18 cellular contexts compared by ENCODE assay signal in genomic region chr13:67232384-67232783, GRCh38. TPM values are rescaled to one million over a fixed set of nuclear protein-coding genes. Genes with fewer than 3 reads are reported as not detected.
DNase-seq lines count a peak whose midpoint lies in the region; ATAC-seq and TF ChIP-seq lines count a peak whose summit lies in the region.
"Had no signal": no experiment of that assay in that cellular context is flagged by ENCODE, and none has a peak within 500 bp of the region (broad histone marks: within the 10 kb centered on the region; RNA-seq: fewer than 3 reads in every experiment).

No MANE protein-coding gene starts in this region.

- DNase-seq in heart right ventricle, result no peak
- DNase-seq in Right ventricle myocardium inferior (ENCODE audit: missing footprints), result no peak
- DNase-seq in ascending aorta (ENCODE audit: low spot score in 2 of 2), result no peak
- DNase-seq in mesenchymal stem cell, result no peak
- DNase-seq in CD1c-positive myeloid dendritic cell (ENCODE audit: extremely low spot score), result no peak
- DNase-seq: ACHN; activated CD4-positive, alpha-beta T cell treated with anti-CD3 and anti-CD28 coated beads for 4 hours; activated CD8-positive, alpha-beta memory T cell treated with anti-CD3 and anti-CD28 coated beads, Interleukin-2, amount 10 ng/mL, durations not matched to agents 7 days and 5 days; body of pancreas; C1 segment of cervical spinal cord; HCEC 1CT; NCI-H1092; nephron progenitor cell; stimulated activated CD4-positive, alpha-beta T cell treated with anti-CD3 and anti-CD28 coated beads, Interleukin-4, amount 100 ng/mL, for 4 hours had no signal

- no peak overlapping the region for H3K23ac ChIP-seq in mesenchymal stem cell (ENCODE audit: low read length in 2 of 2)

- no peak overlapping the region for H3K4ac ChIP-seq in mesenchymal stem cell (ENCODE audit: low read depth in 1 of 2, low read length in 2 of 2)

- no peak overlapping the region for H2BK12ac ChIP-seq in mesenchymal stem cell (ENCODE audit: low read length in 2 of 2)

- no peaks in the 10 kb centered on the region for H3K36me3 ChIP-seq in heart right ventricle
- no peaks in the 10 kb centered on the region for H3K36me3 ChIP-seq in ascending aorta
- no peaks in the 10 kb centered on the region for H3K36me3 ChIP-seq in mesenchymal stem cell (ENCODE audit: control insufficient read depth in 1 of 2, insufficient read depth in 2 of 2, low read depth in 1 of 2, low read length in 2 of 2)
- H3K36me3 ChIP-seq in subcutaneous abdominal adipose tissue (ENCODE audit: control insufficient read depth in 5 of 5, insufficient read depth in 5 of 5, low read length in 5 of 5), result no peaks in the 10 kb centered on the region
- H3K36me3 ChIP-seq: vagina had no signal

- no peak overlapping the region for H4K8ac ChIP-seq in mesenchymal stem cell (ENCODE audit: low read length)

- TF ChIP-seq CTCF in heart right ventricle (IDR thresholded peaks at IDR 0.05) (no peak), ascending aorta (IDR thresholded peaks at IDR 0.05) (no peak)

- 67 to 85% methylated on average over 5 of the region's 5 CpGs for WGBS in heart right ventricle, 2 donors
- WGBS in mesenchymal stem cell, result 99% methylated on average over 4 of the region's 5 CpGs

- no peak overlapping the region for H2AK5ac ChIP-seq in mesenchymal stem cell (ENCODE audit: low read length, severe bottlenecking)

- H3K4me1 ChIP-seq in heart right ventricle (peaks cover 0 to 30% (median 7%) of the 10 kb centered on the region in 9 donors), ascending aorta (peaks cover 0 to 5% of the 10 kb centered on the region in 2 donors), mesenchymal stem cell (ENCODE audit: control insufficient read depth, insufficient read depth, low read depth, low read length) (peaks cover 2% of the 10 kb centered on the region), subcutaneous abdominal adipose tissue (ENCODE audit: control insufficient read depth in 5 of 5, insufficient read depth in 5 of 5, low read length in 5 of 5) (peaks cover 0 to 60% (median 38%) of the 10 kb centered on the region in 5 donors)
- H3K4me1 ChIP-seq: body of pancreas had no signal

- no peak overlapping the region for H4K91ac ChIP-seq in mesenchymal stem cell (ENCODE audit: low read length)

- H3K18ac ChIP-seq in mesenchymal stem cell (ENCODE audit: low read depth in 1 of 2, low read length in 2 of 2), result no peak overlapping the region

- H3K27me3 ChIP-seq in heart right ventricle (peaks cover 0 to 47% (median 0%) of the 10 kb centered on the region in 7 donors), ascending aorta (no peaks in the 10 kb centered on the region), mesenchymal stem cell (ENCODE audit: control insufficient read depth in 1 of 2, insufficient read depth in 1 of 2, low read length in 2 of 2) (no peaks in the 10 kb centered on the region), subcutaneous abdominal adipose tissue (ENCODE audit: control insufficient read depth in 5 of 5, insufficient read depth in 4 of 5, low read length in 5 of 5) (no peaks in the 10 kb centered on the region)
- H3K27me3 ChIP-seq: body of pancreas, vagina had no signal

- intact Hi-C loops in heart right ventricle (cut with DNase I) (loop anchor here in 4 of 10 donors (5.0 to 10.0 kb wide), 5 partner anchors 95 to 1290 kb away; no protein-coding TSS in a partner anchor), Right ventricle myocardium inferior (cut with DNase I) (loop anchor here (5.0 kb wide), 1 partner anchor 95 kb away; no protein-coding TSS in a partner anchor), ascending aorta (cut with DNase I) (loop anchor here (5.0 kb wide), 3 partner anchors 240 to 1320 kb away; no protein-coding TSS in a partner anchor)

- no peak overlapping the region for H2BK15ac ChIP-seq in mesenchymal stem cell (ENCODE audit: low read depth, poor library complexity, severe bottlenecking)

- no peak overlapping the region for H3K4me2 ChIP-seq in mesenchymal stem cell (ENCODE audit: low read length, poor library complexity, severe bottlenecking)

- H3K79me1 ChIP-seq in mesenchymal stem cell (replicated peaks; ENCODE audit: low read length, poor library complexity, severe bottlenecking), result peaks cover 7% of the 10 kb centered on the region

- no peak overlapping the region for H2BK120ac ChIP-seq in mesenchymal stem cell (ENCODE audit: low read depth, low read length)

- H3K27ac ChIP-seq in heart right ventricle, result peak overlapping the region in 9 of 10 donors; percentile 13 to 98 (median 94)
- peak overlapping the region; percentile 42 to 90 for H3K27ac ChIP-seq in ascending aorta
- H3K27ac ChIP-seq in mesenchymal stem cell (ENCODE audit: low read length, poor library complexity, severe bottlenecking), result no peak overlapping the region
- peak overlapping the region; percentile 94 for H3K27ac ChIP-seq in subcutaneous abdominal adipose tissue (ENCODE audit: low read depth, low read length)

- H3K4me3 ChIP-seq in heart right ventricle, result peak overlapping the region in 8 of 10 donors; percentile 2 to 86 (median 82)
- H3K4me3 ChIP-seq in ascending aorta, result peak overlapping the region in 1 of 2 donors; percentile 6
- no peak overlapping the region for H3K4me3 ChIP-seq in mesenchymal stem cell (ENCODE audit: insufficient read depth in 1 of 2, low read depth in 1 of 2, low read length in 2 of 2)
- peak overlapping the region in 1 of 5 donors; percentile 38 for H3K4me3 ChIP-seq in subcutaneous abdominal adipose tissue (ENCODE audit: low read depth in 1 of 5, low read length in 5 of 5)
- H3K4me3 ChIP-seq: body of pancreas had no signal

- H2BK5ac ChIP-seq in mesenchymal stem cell (ENCODE audit: low read depth, low read length, poor library complexity, severe bottlenecking), result no peak overlapping the region

- H3K14ac ChIP-seq in mesenchymal stem cell (ENCODE audit: low read length in 2 of 2), result no peak overlapping the region

- H3K9me3 ChIP-seq in heart right ventricle (no peaks in the 10 kb centered on the region), ascending aorta (no peaks in the 10 kb centered on the region), mesenchymal stem cell (ENCODE audit: control insufficient read depth, low read length) (no peaks in the 10 kb centered on the region), subcutaneous abdominal adipose tissue (ENCODE audit: control insufficient read depth in 5 of 5, low read length in 5 of 5) (no peaks in the 10 kb centered on the region)
- H3K9me3 ChIP-seq: body of pancreas, vagina had no signal

- ATAC-seq in heart right ventricle (no peak), Right ventricle myocardium inferior (no peak), HG03442 (IDR thresholded peaks at IDR 0.05; ENCODE audit: unreplicated experiment) (no peak), esophagus mucosa (no peak)
- ATAC-seq: activated CD8-positive, alpha-beta memory T cell treated with anti-CD3 and anti-CD28 coated beads, Interleukin-2, amount 10 ng/mL, durations not matched to agents 7 days and 5 days; body of pancreas had no signal

- H2AFZ ChIP-seq in mesenchymal stem cell (ENCODE audit: low read depth, low read length), result no peak overlapping the region

- peak overlapping the region; percentile 20 for H3K9ac ChIP-seq in mesenchymal stem cell (ENCODE audit: low read length)
- H3K9ac ChIP-seq in subcutaneous abdominal adipose tissue (ENCODE audit: low read length in 5 of 5), result peak overlapping the region in 1 of 5 donors; percentile 90

RNA-seq across cellular contexts. Expression of gene PCDH9, which starts 2.2 kb away (rescaled TPM):
- 10 to 100 TPM in 9 of 10 donors, 1 to 10 TPM in 1; 7.8 to 32.0 (median 16.7) TPM for total RNA-seq in heart right ventricle
- 1 to 10 TPM; 2.9 to 8.9 TPM for polyA plus RNA-seq in heart right ventricle
- total RNA-seq in Right ventricle myocardium inferior, result 9.9 TPM
- 3.6 TPM for total RNA-seq in ascending aorta
- polyA plus RNA-seq in mesenchymal stem cell (2013, experiment 1 of 2), result 3.8 TPM
- 4.1 TPM for polyA plus RNA-seq in mesenchymal stem cell (2013, experiment 2 of 2)
- total RNA-seq in esophagus mucosa, result 0.08 TPM

Comparison
In these comparisons a context has a peak if more than half of its experiments do, and no peak if none do; other contexts are left out.
1. H3K4me3 ChIP-seq: peak in heart right ventricle (8 of 10); none in mesenchymal stem cell (0 of 2).